In the genomic region with DNA sequence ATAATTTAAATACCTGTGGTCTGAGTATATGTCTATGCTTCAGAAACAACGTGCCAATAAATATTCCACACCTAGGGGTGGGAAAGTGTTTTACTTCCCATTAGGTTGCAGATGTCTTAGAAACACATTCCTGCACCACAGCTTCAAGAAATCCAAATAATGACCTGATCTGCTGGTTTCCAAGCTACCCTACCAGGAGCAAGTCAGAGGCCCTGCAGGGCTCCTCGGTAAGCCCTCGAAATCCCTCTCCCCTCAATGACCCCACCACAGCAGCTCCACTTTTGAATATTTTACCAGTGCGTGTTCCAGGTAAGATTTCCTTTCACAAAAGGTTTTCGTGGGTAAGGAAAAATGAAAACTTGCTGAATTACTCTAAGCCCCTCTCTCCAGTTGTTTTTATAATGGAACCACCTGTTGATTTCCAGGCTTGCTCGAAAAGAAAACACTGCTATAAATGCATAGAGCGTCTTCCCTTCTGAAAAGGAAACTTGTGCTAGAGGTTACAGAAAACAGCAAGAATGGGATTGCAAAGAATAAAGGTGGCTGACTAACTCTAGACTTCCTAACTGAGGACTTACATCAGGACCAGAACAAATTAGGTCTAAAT, we compare ENCODE assay signal across 23 cellular contexts. TPM values are rescaled to one million over a fixed set of nuclear protein-coding genes. Genes with fewer than 3 reads are reported as not detected.
"Had no signal": no experiment of that assay in that cellular context is flagged by ENCODE, and none has a peak within 500 bp of the region (broad histone marks: within the 10 kb centered on the region; RNA-seq: fewer than 3 reads in every experiment).

No MANE protein-coding gene starts in this region.

- H3K9me3 ChIP-seq: heart left ventricle, mucosa of descending colon, ovary, right atrium auricular region, sigmoid colon, testis, tibial nerve had no signal

- H3K27me3 ChIP-seq: dorsolateral prefrontal cortex, heart left ventricle, ovary, right atrium auricular region, sigmoid colon, testis, tibial nerve had no signal

- H3K4me3 ChIP-seq: heart left ventricle, mucosa of descending colon, ovary, right atrium auricular region, sigmoid colon, skin epidermis, testis, tibial nerve had no signal

- H3K9me3 Mint-ChIP-seq: naive thymus-derived CD8-positive, alpha-beta T cell; stimulated activated naive B cell treated with anti-CD40 and anti-IgM and Interleukin-4, amounts not matched to agents 10 μg/mL and 1 μg/mL and 100 μg/mL, for 72 hours; stimulated activated naive CD8-positive, alpha-beta T cell treated with anti-CD3 and anti-CD28 coated beads, Interleukin-15, amount 100 ng/mL, for 72 hours had no signal

- H3K4me1 Mint-ChIP-seq: naive thymus-derived CD8-positive, alpha-beta T cell; stimulated activated naive CD8-positive, alpha-beta T cell treated with anti-CD3 and anti-CD28 coated beads, Interleukin-15, amount 100 ng/mL, for 72 hours had no signal

- H3K36me3 ChIP-seq: heart left ventricle, ovary, right atrium auricular region, sigmoid colon, tibial nerve had no signal

- ATAC-seq: esophagus mucosa; heart left ventricle; left lobe of liver; mucosa of descending colon; naive thymus-derived CD8-positive, alpha-beta T cell; stimulated activated naive B cell treated with anti-CD40 and anti-IgM and Interleukin-4, amounts not matched to agents 10 μg/mL and 1 μg/mL and 100 μg/mL, for 72 hours; stimulated activated naive CD8-positive, alpha-beta T cell treated with anti-CD3 and anti-CD28 coated beads, Interleukin-15, amount 100 ng/mL, for 72 hours had no signal

- H3K27me3 Mint-ChIP-seq: naive thymus-derived CD8-positive, alpha-beta T cell; stimulated activated naive B cell treated with anti-CD40 and anti-IgM and Interleukin-4, amounts not matched to agents 10 μg/mL and 1 μg/mL and 100 μg/mL, for 72 hours; stimulated activated naive CD8-positive, alpha-beta T cell treated with anti-CD3 and anti-CD28 coated beads, Interleukin-15, amount 100 ng/mL, for 72 hours had no signal

- H3K27ac ChIP-seq: heart left ventricle, ovary, right atrium auricular region, sigmoid colon, skin epidermis, testis, tibial nerve had no signal

- H3K4me3 Mint-ChIP-seq: naive thymus-derived CD8-positive, alpha-beta T cell; stimulated activated naive B cell treated with anti-CD40 and anti-IgM and Interleukin-4, amounts not matched to agents 10 μg/mL and 1 μg/mL and 100 μg/mL, for 72 hours; stimulated activated naive CD8-positive, alpha-beta T cell treated with anti-CD3 and anti-CD28 coated beads, Interleukin-15, amount 100 ng/mL, for 72 hours had no signal

- DNase-seq: cortex of kidney; dorsolateral prefrontal cortex; effector CD8-positive, alpha-beta T cell; heart left ventricle; hippocampal formation; islet precursor cell; mammary epithelial cell; mucosa of descending colon; naive thymus-derived CD8-positive, alpha-beta T cell; ovary; sigmoid colon; stimulated activated CD4-positive, alpha-beta T cell treated with anti-CD3 and anti-CD28 coated beads, Interleukin-2, amount 100 ng/mL, for 24 hours; stimulated activated CD4-positive, alpha-beta T cell treated with anti-CD3 and anti-CD28 coated beads, Interleukin-4, amount 100 ng/mL, for 4 hours; stimulated activated naive B cell treated with anti-CD40 and anti-IgM and Interleukin-4, amounts not matched to agents 10 μg/mL and 1 μg/mL and 100 μg/mL, for 72 hours; stimulated activated naive CD8-positive, alpha-beta T cell treated with anti-CD3 and anti-CD28 coated beads, Interleukin-15, amount 100 ng/mL, for 72 hours; testis had no signal

- H3K27ac Mint-ChIP-seq: naive thymus-derived CD8-positive, alpha-beta T cell; stimulated activated naive B cell treated with anti-CD40 and anti-IgM and Interleukin-4, amounts not matched to agents 10 μg/mL and 1 μg/mL and 100 μg/mL, for 72 hours; stimulated activated naive CD8-positive, alpha-beta T cell treated with anti-CD3 and anti-CD28 coated beads, Interleukin-15, amount 100 ng/mL, for 72 hours had no signal

- H3K4me1 ChIP-seq: right atrium auricular region, testis had no signal

- H3K36me3 Mint-ChIP-seq: stimulated activated naive B cell treated with anti-CD40 and anti-IgM and Interleukin-4, amounts not matched to agents 10 μg/mL and 1 μg/mL and 100 μg/mL, for 72 hours had no signal

RNA-seq across cellular contexts. Expression of gene IL12A, which starts 12.6 kb away (rescaled TPM):
- total RNA-seq: left lobe of liver, subcutaneous adipose tissue had no signal
- polyA plus RNA-seq: neural cell had no signal
